ENCODE assay signal across 9 cellular contexts in the genomic region with DNA sequence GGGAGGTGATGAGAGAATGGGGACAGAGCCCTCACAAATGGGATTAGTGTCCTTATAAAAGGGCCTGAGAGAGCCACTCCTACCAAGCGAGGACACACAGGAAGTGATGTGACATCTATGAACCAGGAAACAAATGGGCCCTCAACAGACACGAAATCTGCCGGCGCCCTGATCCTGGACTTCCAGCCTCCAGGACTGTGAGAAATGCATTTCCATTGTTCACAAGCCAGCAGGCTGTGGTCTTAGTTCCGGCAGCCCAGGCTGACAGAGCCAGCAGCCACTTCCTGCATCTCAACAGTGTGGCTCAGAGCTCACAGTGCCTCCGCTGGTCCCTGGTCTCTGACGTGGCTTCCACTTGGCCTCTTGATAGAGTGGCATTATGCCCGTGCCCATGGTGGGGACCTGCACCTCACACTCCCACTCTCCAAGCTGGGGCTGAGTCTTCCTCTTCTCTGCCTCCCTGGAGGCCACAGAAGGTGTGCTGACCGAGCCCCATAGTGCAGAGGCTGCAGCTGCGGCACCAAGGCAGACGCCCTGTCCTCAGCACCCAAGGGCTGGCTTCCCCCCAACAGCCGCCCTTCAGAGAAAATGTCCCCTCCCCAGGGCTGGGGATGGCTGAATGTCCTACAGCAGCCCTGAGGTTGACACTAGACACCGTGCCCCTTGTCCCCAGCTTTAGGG. TPM values are rescaled to one million over a fixed set of nuclear protein-coding genes. Genes with fewer than 3 reads are reported as not detected.
DNase-seq lines count a peak whose midpoint lies in the region; ATAC-seq and TF ChIP-seq lines count a peak whose summit lies in the region.
"Had no signal": no experiment of that assay in that cellular context is flagged by ENCODE, and none has a peak within 500 bp of the region (broad histone marks: within the 10 kb centered on the region; RNA-seq: fewer than 3 reads in every experiment).

No MANE protein-coding gene starts in this region.

- no peaks in the 10 kb centered on the region for H3K36me3 ChIP-seq in breast epithelium
- H3K36me3 ChIP-seq in tibial nerve, result peaks cover 0 to 12% (median 0%) of the 10 kb centered on the region in 3 donors

- H3K27me3 ChIP-seq in breast epithelium (no peaks in the 10 kb centered on the region), tibial nerve (no peaks in the 10 kb centered on the region)

- no peak for ATAC-seq in HG03565 (IDR thresholded peaks at IDR 0.05; ENCODE audit: unreplicated experiment)

- TF ChIP-seq EP300 in tibial nerve (IDR thresholded peaks at IDR 0.05), result no peak

- H3K4me1 Mint-ChIP-seq in MCF 10A (ENCODE audit: insufficient read depth, unreplicated experiment), result peaks cover 34% of the 10 kb centered on the region

- H3K9me3 ChIP-seq in breast epithelium (no peaks in the 10 kb centered on the region), tibial nerve (no peaks in the 10 kb centered on the region)
- H3K9me3 ChIP-seq: A549 had no signal

- TF ChIP-seq POLR2A in breast epithelium (IDR thresholded peaks at IDR 0.05), result no peak
- TF ChIP-seq POLR2A in tibial nerve (IDR thresholded peaks at IDR 0.05), result no peak

- no peak overlapping the region for H3K4me3 Mint-ChIP-seq in MCF 10A (ENCODE audit: unreplicated experiment)

- H3K27ac Mint-ChIP-seq in MCF 10A (ENCODE audit: low read depth, unreplicated experiment), result no peak overlapping the region

- CTCF ChIA-PET in MCF 10A (lab: Yijun Ruan, JAX), result interaction anchor here (0.5 to 4.0 kb wide), 15 partner anchors 9 to 773 kb away, joined by 3 to 24 read pairs (median 3); no protein-coding TSS in a partner anchor

- peaks cover 14% of the 10 kb centered on the region for H3K36me3 Mint-ChIP-seq in MCF 10A (ENCODE audit: insufficient read depth, unreplicated experiment)

- H3K4me1 ChIP-seq in breast epithelium, result peaks cover 4 to 25% of the 10 kb centered on the region in 2 donors
- H3K4me1 ChIP-seq in tibial nerve, result peaks cover 0 to 29% (median 5%) of the 10 kb centered on the region in 4 donors

- intact Hi-C loops in breast epithelium (cut with DNase I; ENCODE audit: low total_unique reads) (no loop called here), MCF 10A (cut with micrococcal nuclease) (no loop called here)

- POLR2A ChIA-PET in MCF 10A (lab: Yijun Ruan, JAX), result no interaction called here

- no peaks in the 10 kb centered on the region for H3K9me3 Mint-ChIP-seq in MCF 10A (ENCODE audit: unreplicated experiment)

- WGBS in tibial nerve, 2 donors, result 69 to 70% methylated on average over 13 of the region's 13 CpGs

- DNase-seq in breast epithelium (ENCODE audit: low spot score in 2 of 2) (peak in 1 of 2 donors; percentile 69), MCF 10A (ENCODE audit: unreplicated experiment) (no peak), islet precursor cell (peak; percentile 43), tibial nerve (ENCODE audit: low spot score in 2 of 2) (no peak), inferior parietal cortex (ENCODE audit: extremely low spot score) (no peak), OCI-M1 (lab: John Stamatoyannopoulos, UW) (no peak)
- DNase-seq in activated naive CD4-positive, alpha-beta T cell treated with Interleukin-2 at 50 U/mL for 16 hours, result peak; percentile 43

- H3K27me3 Mint-ChIP-seq in MCF 10A (ENCODE audit: insufficient read depth, unreplicated experiment), result no peaks in the 10 kb centered on the region

- H3K4me3 ChIP-seq in breast epithelium, result no peak overlapping the region
- H3K4me3 ChIP-seq in tibial nerve, result no peak overlapping the region
- H3K4me3 ChIP-seq: A549 had no signal

- TF ChIP-seq CTCF in breast epithelium (IDR thresholded peaks at IDR 0.05), result no peak
- TF ChIP-seq CTCF in MCF 10A (IDR thresholded peaks at IDR 0.05; ENCODE audit: unreplicated experiment), result no peak
- no peak for TF ChIP-seq CTCF in tibial nerve (IDR thresholded peaks at IDR 0.05)

- no TSS peak for BruUV-seq in MCF 10A (replicated peaks; lab: Mats Ljungman, UMichigan)

- H3K27ac ChIP-seq in breast epithelium (peak overlapping the region; percentile 41 to 77), tibial nerve (peak overlapping the region in 3 of 4 donors; percentile 43 to 56 (median 55))
- H3K27ac ChIP-seq: A549 had no signal

RNA-seq across cellular contexts. Expression of a gene that starts 44.9 kb away (rescaled TPM):
- total RNA-seq in breast epithelium, result 10 to 100 TPM in 2 of 3 donors, 1 to 10 TPM in 1; 9.4 to 12.8 (median 11.5) TPM
- 110 and 117 TPM in 2 replicates for total RNA-seq in MCF 10A (2022)
- total RNA-seq in tibial nerve, result 10 to 100 TPM; 18.6 to 29.4 (median 23.2) TPM

Comparison
In these comparisons a context has a peak if more than half of its experiments do, and no peak if none do; other contexts are left out.
1. DNase-seq: peak in activated naive CD4-positive, alpha-beta T cell treated with Interleukin-2 at 50 U/mL for 16 hours (single experiment) and islet precursor cell (single experiment); none in MCF 10A (single experiment), tibial nerve (0 of 2), inferior parietal cortex (single experiment) and OCI-M1 (single experiment).